ENCODE assay signal across 18 cellular contexts in genomic region chr2:218264773-218265601, GRCh38. TPM values are rescaled to one million over a fixed set of nuclear protein-coding genes. Genes with fewer than 3 reads are reported as not detected.
A peak's percentile ranks its signal among the peaks of the same experiment; 100 is the strongest.
DNase-seq lines count a peak whose midpoint lies in the region; ATAC-seq and TF ChIP-seq lines count a peak whose summit lies in the region.
"Had no signal": no experiment of that assay in that cellular context is flagged by ENCODE, and none has a peak within 500 bp of the region (broad histone marks: within the 10 kb centered on the region; RNA-seq: fewer than 3 reads in every experiment).

No MANE protein-coding gene starts in this region.

- H3K4me3 ChIP-seq in Peyer's patch: peak overlapping the region in 1 of 4 donors; percentile 11
- H3K4me3 ChIP-seq in endocrine pancreas (ENCODE audit: control insufficient read depth, insufficient read depth, low read length): no peak overlapping the region
- H3K4me3 ChIP-seq in osteoblast (ENCODE audit: insufficient read depth, low read length): no peak overlapping the region
- H3K4me3 ChIP-seq: dorsolateral prefrontal cortex had no signal

- DNase-seq in Peyer's patch: peak in 2 of 3 donors; percentile 82 to 83
- DNase-seq in osteoblast (ENCODE audit: insufficient read length, low spot score, missing footprints): peak; percentile 75
- DNase-seq in natural killer cell treated with Interleukin-12 subunit alpha and Interleukin-12 subunit beta and Interleukin-15 and Interleukin-18, amount 100 ng/mL, for 72 hours (ENCODE audit: low spot score): no peak
- DNase-seq in NCI-H2029 (lab: John Stamatoyannopoulos, UW): no peak
- DNase-seq in GF-D8 (lab: John Stamatoyannopoulos, UW): no peak
- DNase-seq: activated CD4-positive, alpha-beta T cell treated with anti-CD3 and anti-CD28 coated beads for 36 hours; AML-193; DMS53; Kasumi-1; midbrain; NCI-H146; NCI-H526 treated with DMSO at 0.1 percent for 48 hours; stimulated activated CD4-positive, alpha-beta T cell treated with anti-CD3 and anti-CD28 coated beads, Interleukin-4, amount 100 ng/mL, for 24 hours; stimulated activated naive B cell treated with anti-CD40 and anti-IgM and Interleukin-4, amounts not matched to agents 10 μg/mL and 1 μg/mL and 100 μg/mL, for 72 hours had no signal

- H3K27ac ChIP-seq in Peyer's patch: peak overlapping the region in 3 of 4 donors; percentile 79 to 87 (median 85)
- H3K27ac ChIP-seq in osteoblast (ENCODE audit: low read depth, low read length): no peak overlapping the region
- H3K27ac ChIP-seq: dorsolateral prefrontal cortex had no signal

- peak in 1 of 2 donors; percentile 28 for TF ChIP-seq POLR2A in Peyer's patch (IDR thresholded peaks at IDR 0.05)

- no peak overlapping the region for H3K4me3 Mint-ChIP-seq in natural killer cell treated with Interleukin-12 subunit alpha and Interleukin-12 subunit beta and Interleukin-15 and Interleukin-18, amount 100 ng/mL, for 72 hours
- H3K4me3 Mint-ChIP-seq: activated CD4-positive, alpha-beta T cell treated with anti-CD3 and anti-CD28 coated beads for 36 hours; stimulated activated naive B cell treated with anti-CD40 and anti-IgM and Interleukin-4, amounts not matched to agents 10 μg/mL and 1 μg/mL and 100 μg/mL, for 72 hours had no signal

- H3K4me1 Mint-ChIP-seq in natural killer cell treated with Interleukin-12 subunit alpha and Interleukin-12 subunit beta and Interleukin-15 and Interleukin-18, amount 100 ng/mL, for 72 hours (ENCODE audit: low read depth in 2 of 2): peaks cover 17 to 25% of the 10 kb centered on the region in 2 donors

- no peaks in the 10 kb centered on the region for H3K36me3 Mint-ChIP-seq in natural killer cell treated with Interleukin-12 subunit alpha and Interleukin-12 subunit beta and Interleukin-15 and Interleukin-18, amount 100 ng/mL, for 72 hours

- H3K9me3 Mint-ChIP-seq in natural killer cell treated with Interleukin-12 subunit alpha and Interleukin-12 subunit beta and Interleukin-15 and Interleukin-18, amount 100 ng/mL, for 72 hours: no peaks in the 10 kb centered on the region
- H3K9me3 Mint-ChIP-seq: stimulated activated naive B cell treated with anti-CD40 and anti-IgM and Interleukin-4, amounts not matched to agents 10 μg/mL and 1 μg/mL and 100 μg/mL, for 72 hours had no signal

- H3K79me2 ChIP-seq in osteoblast (ENCODE audit: insufficient read depth, low read length): peaks cover 18% of the 10 kb centered on the region

- no peaks in the 10 kb centered on the region for H3K27me3 Mint-ChIP-seq in natural killer cell treated with Interleukin-12 subunit alpha and Interleukin-12 subunit beta and Interleukin-15 and Interleukin-18, amount 100 ng/mL, for 72 hours
- H3K27me3 Mint-ChIP-seq: activated CD4-positive, alpha-beta T cell treated with anti-CD3 and anti-CD28 coated beads for 36 hours; stimulated activated naive B cell treated with anti-CD40 and anti-IgM and Interleukin-4, amounts not matched to agents 10 μg/mL and 1 μg/mL and 100 μg/mL, for 72 hours had no signal

- H3K27me3 ChIP-seq in Peyer's patch: no peaks in the 10 kb centered on the region
- H3K27me3 ChIP-seq in endocrine pancreas (ENCODE audit: control insufficient read depth, insufficient read depth, low read length): no peaks in the 10 kb centered on the region
- no peaks in the 10 kb centered on the region for H3K27me3 ChIP-seq in osteoblast (ENCODE audit: insufficient read depth, low read length)
- H3K27me3 ChIP-seq: dorsolateral prefrontal cortex had no signal

- no peak overlapping the region for H2AFZ ChIP-seq in osteoblast (ENCODE audit: low read length)

- H3K4me2 ChIP-seq in osteoblast (ENCODE audit: insufficient read depth, low read length): no peak overlapping the region

- TF ChIP-seq CTCF in Peyer's patch (IDR thresholded peaks at IDR 0.05) (no peak), osteoblast (IDR thresholded peaks at IDR 0.05; ENCODE audit: extremely low read depth, low read depth, low read length) (no peak)

- H3K9me3 ChIP-seq in Peyer's patch (no peaks in the 10 kb centered on the region), endocrine pancreas (ENCODE audit: control insufficient read depth, low read length) (no peaks in the 10 kb centered on the region), osteoblast (ENCODE audit: low read depth, low read length) (no peaks in the 10 kb centered on the region)

- no peak for ATAC-seq in natural killer cell treated with Interleukin-12 subunit alpha and Interleukin-12 subunit beta and Interleukin-15 and Interleukin-18, amount 100 ng/mL, for 72 hours
- ATAC-seq: HCT116; stimulated activated naive B cell treated with anti-CD40 and anti-IgM and Interleukin-4, amounts not matched to agents 10 μg/mL and 1 μg/mL and 100 μg/mL, for 72 hours had no signal

- H3K4me1 ChIP-seq in Peyer's patch: peaks cover 4 to 69% (median 8%) of the 10 kb centered on the region in 4 donors
- H3K4me1 ChIP-seq in endocrine pancreas (ENCODE audit: control insufficient read depth, insufficient read depth, low read length): no peaks in the 10 kb centered on the region
- H3K4me1 ChIP-seq in osteoblast (ENCODE audit: insufficient read depth, low read length): peaks cover 6% of the 10 kb centered on the region

- peak overlapping the region in 1 of 2 donors; percentile 69 for H3K27ac Mint-ChIP-seq in natural killer cell treated with Interleukin-12 subunit alpha and Interleukin-12 subunit beta and Interleukin-15 and Interleukin-18, amount 100 ng/mL, for 72 hours
- H3K27ac Mint-ChIP-seq: activated CD4-positive, alpha-beta T cell treated with anti-CD3 and anti-CD28 coated beads for 36 hours; stimulated activated naive B cell treated with anti-CD40 and anti-IgM and Interleukin-4, amounts not matched to agents 10 μg/mL and 1 μg/mL and 100 μg/mL, for 72 hours had no signal

- peak overlapping the region; percentile 25 for H3K9ac ChIP-seq in endocrine pancreas (ENCODE audit: control insufficient read depth, insufficient read depth, low read length)

- peaks cover 0 to 42% (median 0%) of the 10 kb centered on the region in 3 donors for H3K36me3 ChIP-seq in Peyer's patch
- no peaks in the 10 kb centered on the region for H3K36me3 ChIP-seq in endocrine pancreas (ENCODE audit: control insufficient read depth, insufficient read depth, low read length)
- H3K36me3 ChIP-seq in osteoblast (ENCODE audit: insufficient read depth, low read length): peaks cover 41% of the 10 kb centered on the region

- peaks cover 20% of the 10 kb centered on the region for H4K20me1 ChIP-seq in osteoblast (ENCODE audit: insufficient read depth, low read length)

RNA-seq across cellular contexts. Expression of gene GPBAR1, which starts 4.2 kb away (rescaled TPM):
- total RNA-seq in Peyer's patch (1 to 10 TPM; 3.3 to 7.0 (median 3.9) TPM), osteoblast (0.36 TPM in 1 of 2 replicates, not detected in the other)
- 1 to 10 TPM; 2.6 to 3.0 TPM for total RNA-seq in natural killer cell treated with Interleukin-12 subunit alpha and Interleukin-12 subunit beta and Interleukin-15 and Interleukin-18, amount 100 ng/mL, for 72 hours
- total RNA-seq: fibroblast of villous mesenchyme had no signal

RNA-seq across cellular contexts. Expression of gene AAMP, which starts 5.0 kb away (rescaled TPM):
- 100 to 1,000 TPM in 3 of 4 donors, 10 to 100 TPM in 1; 91.8 to 151 (median 115) TPM for total RNA-seq in Peyer's patch
- total RNA-seq in osteoblast: 85.7 and 97.0 TPM in 2 replicates
- total RNA-seq in natural killer cell treated with Interleukin-12 subunit alpha and Interleukin-12 subunit beta and Interleukin-15 and Interleukin-18, amount 100 ng/mL, for 72 hours: 100 to 1,000 TPM in 1 of 2 donors, 10 to 100 TPM in 1; 75.6 to 104 TPM

RNA-seq across cellular contexts. Expression of gene PNKD, which starts 5.3 kb away (rescaled TPM):
- 100 to 1,000 TPM in 1 of 4 donors, 10 to 100 TPM in 3; 63.9 to 690 (median 70.4) TPM for total RNA-seq in Peyer's patch
- total RNA-seq in osteoblast: 23.2 and 24.2 TPM in 2 replicates
- total RNA-seq in natural killer cell treated with Interleukin-12 subunit alpha and Interleukin-12 subunit beta and Interleukin-15 and Interleukin-18, amount 100 ng/mL, for 72 hours: 10 to 100 TPM; 20.6 to 22.0 TPM

RNA-seq across cellular contexts. Expression of gene TMBIM1, which starts 27.3 kb away (rescaled TPM):
- total RNA-seq in Peyer's patch (100 to 1,000 TPM in 3 of 4 donors, 10 to 100 TPM in 1; 97.4 to 431 (median 280) TPM), osteoblast (155 and 187 TPM in 2 replicates)
- total RNA-seq in natural killer cell treated with Interleukin-12 subunit alpha and Interleukin-12 subunit beta and Interleukin-15 and Interleukin-18, amount 100 ng/mL, for 72 hours: 10 to 100 TPM; 42.8 to 79.0 TPM

RNA-seq across cellular contexts. Expression of gene ARPC2, which starts 48.0 kb away (rescaled TPM):
- total RNA-seq in Peyer's patch: 100 to 1,000 TPM; 210 to 284 (median 246) TPM
- total RNA-seq in osteoblast: 301 and 315 TPM in 2 replicates
- total RNA-seq in natural killer cell treated with Interleukin-12 subunit alpha and Interleukin-12 subunit beta and Interleukin-15 and Interleukin-18, amount 100 ng/mL, for 72 hours: 100 to 1,000 TPM; 509 to 675 TPM

Comparison
In these comparisons a context has a peak if more than half of its experiments do, and no peak if none do; other contexts are left out.
1. DNase-seq: peak in Peyer's patch (2 of 3) and osteoblast (single experiment); none in natural killer cell treated with Interleukin-12 subunit alpha and Interleukin-12 subunit beta and Interleukin-15 and Interleukin-18, amount 100 ng/mL, for 72 hours (single experiment), NCI-H2029 (single experiment) and GF-D8 (single experiment).